9 cellular contexts compared by ENCODE assay signal in the genomic region with DNA sequence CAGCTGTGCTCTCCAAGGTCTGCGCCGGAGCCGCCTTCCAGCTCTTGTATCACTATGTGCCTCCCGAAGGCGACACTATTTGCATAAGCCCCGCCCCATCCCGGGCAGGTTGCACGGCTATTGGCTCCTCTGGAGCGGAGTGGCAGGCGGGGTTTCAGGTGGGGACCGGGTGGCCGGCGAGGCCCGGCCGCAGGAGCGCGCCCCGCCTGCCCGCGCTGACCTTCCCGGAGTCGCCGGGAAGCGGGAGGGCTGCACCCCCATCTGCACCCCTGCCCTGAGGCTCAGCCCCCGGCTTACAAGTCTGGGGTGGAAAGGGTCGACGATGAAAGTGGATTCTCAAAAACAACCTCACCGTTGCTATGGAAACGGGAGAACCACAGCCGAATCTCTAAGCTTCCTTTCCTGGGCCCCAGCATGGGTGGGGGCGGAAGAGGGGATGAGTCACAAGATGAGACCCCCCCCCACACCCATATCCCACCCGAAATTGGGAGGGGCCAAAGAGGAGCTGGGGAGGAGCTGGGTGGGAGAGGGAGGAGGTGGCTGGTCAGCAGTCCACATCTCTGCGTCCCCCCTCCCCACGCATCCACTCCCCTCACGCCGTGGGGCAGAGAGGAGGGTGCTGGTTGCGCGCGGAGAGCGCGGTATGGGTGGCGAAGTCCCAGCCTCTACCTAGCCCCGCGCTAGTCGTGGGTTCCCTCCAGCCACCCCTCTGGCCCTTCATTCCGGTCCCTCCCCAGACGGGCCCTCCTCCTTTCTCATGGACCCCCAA. TPM values are rescaled to one million over a fixed set of nuclear protein-coding genes. Genes with fewer than 3 reads are reported as not detected.
DNase-seq lines count a peak whose midpoint lies in the region; ATAC-seq and TF ChIP-seq lines count a peak whose summit lies in the region.
"Had no signal": no experiment of that assay in that cellular context is flagged by ENCODE, and none has a peak within 500 bp of the region (broad histone marks: within the 10 kb centered on the region; RNA-seq: fewer than 3 reads in every experiment).

Gene HPCAL4 (minus strand): TSS at position 51 of the 769 bp plus-strand sequence. CDS start 6,830 bp downstream, outside the sequence.

- H3K36me3 ChIP-seq in ES-I3 (ENCODE audit: insufficient read depth, low read length) (no peaks in the 10 kb centered on the region), hepatocyte (replicated peaks; ENCODE audit: insufficient read depth, low read depth) (no peaks in the 10 kb centered on the region), uterus (no peaks in the 10 kb centered on the region)

- H3K27ac ChIP-seq in hepatocyte, result no peak within 1 kb of the TSS
- no peak within 1 kb of the TSS for H3K27ac ChIP-seq in uterus

- H2AFZ ChIP-seq in hepatocyte, result peak within 1 kb of the TSS; percentile 52

- H3K4me1 ChIP-seq in ES-I3 (ENCODE audit: insufficient read depth, low read length), result no peaks in the 10 kb centered on the region
- H3K4me1 ChIP-seq in hepatocyte (ENCODE audit: insufficient read depth), result peaks cover 13% of the 10 kb centered on the region
- peaks cover 0 to 13% of the 10 kb centered on the region in 2 donors for H3K4me1 ChIP-seq in uterus

- H3K9ac ChIP-seq in ES-I3 (ENCODE audit: low read depth, low read length), result peak within 1 kb of the TSS; percentile 22; the same call in 1 of the 2 replicates

- H3K27me3 ChIP-seq in hepatocyte, result peaks cover 79% of the 10 kb centered on the region
- H3K27me3 ChIP-seq in uterus, result peaks cover 13% of the 10 kb centered on the region in 2 donors

- intact Hi-C loops in uterus (cut with DNase I; ENCODE audit: low total_unique reads), result no loop called here

- no peaks in the 10 kb centered on the region for H3K79me2 ChIP-seq in hepatocyte

- WGBS in hepatocyte (ENCODE audit: low lambda C conversion rate, missing lambda C conversion rate), result 2% methylated on average over 30 of the region's 47 CpGs

- H4K20me1 ChIP-seq in hepatocyte (ENCODE audit: insufficient read depth, poor library complexity, severe bottlenecking), result no peaks in the 10 kb centered on the region

- peak; percentile 77 for ATAC-seq in HG02623 (IDR thresholded peaks at IDR 0.05; ENCODE audit: unreplicated experiment)

- H3K9me2 ChIP-seq in hepatocyte (replicated peaks; ENCODE audit: insufficient read depth), result no peaks in the 10 kb centered on the region

- no peaks in the 10 kb centered on the region for H3K9me3 ChIP-seq in ES-I3 (ENCODE audit: control insufficient read depth, insufficient read depth, low read length)
- H3K9me3 ChIP-seq in hepatocyte (ENCODE audit: low read depth), result no peaks in the 10 kb centered on the region
- H3K9me3 ChIP-seq in uterus, result no peaks in the 10 kb centered on the region

- H3K4me3 ChIP-seq in astrocyte of the cerebellum (ENCODE audit: low read depth, low read length) (peak within 1 kb of the TSS; percentile 22), hepatocyte (peak within 1 kb of the TSS; percentile 9), uterus (peak within 1 kb of the TSS; percentile 12 to 44)

- in situ Hi-C loops in astrocyte of the cerebellum (cut with HindIII; ENCODE audit: low sequenced_read_pairs), result loop anchor here (5.0 kb wide), 1 partner anchor 46 kb away; the partner anchor contains the start of gene PPIE

- peak within 1 kb of the TSS; percentile 94 for H3K4me2 ChIP-seq in hepatocyte

- no peak for TF ChIP-seq POLR2A in uterus (IDR thresholded peaks at IDR 0.05)

- TF ChIP-seq CTCF in astrocyte of the cerebellum (IDR thresholded peaks at IDR 0.05; ENCODE audit: low read depth, low read length, missing control alignments), result no peak
- no peak for TF ChIP-seq CTCF in hepatocyte (IDR thresholded peaks at IDR 0.05; ENCODE audit: poor library complexity)
- no peak for TF ChIP-seq CTCF in uterus (IDR thresholded peaks at IDR 0.05)

- DNase-seq in NCI-H1436 treated with DMSO at 0.1 percent for 48 hours (lab: John Stamatoyannopoulos, UW), result peak; percentile 45
- peak; percentile 87 for DNase-seq in T-helper 9 cell
- no peak for DNase-seq in astrocyte of the cerebellum (ENCODE audit: low read depth)
- peak; percentile 94 for DNase-seq in hepatocyte (ENCODE audit: low spot score)
- peak; percentile 94 for DNase-seq in retina
- DNase-seq in uterus, result peak; percentile 75 to 78

RNA-seq across cellular contexts. Expression of gene HPCAL4, which starts in this region (rescaled TPM):
- total RNA-seq in hepatocyte (14.2 and 15.8 TPM in 2 replicates), uterus (1 to 10 TPM in 1 of 4 donors, under 1 TPM in 1, not detected in 2; 0.24 to 3.9 TPM)
- polyA plus RNA-seq in hepatocyte, result 12.6 and 13.8 TPM in 2 replicates
- total RNA-seq: subcutaneous adipose tissue had no signal
